In the genomic region with DNA sequence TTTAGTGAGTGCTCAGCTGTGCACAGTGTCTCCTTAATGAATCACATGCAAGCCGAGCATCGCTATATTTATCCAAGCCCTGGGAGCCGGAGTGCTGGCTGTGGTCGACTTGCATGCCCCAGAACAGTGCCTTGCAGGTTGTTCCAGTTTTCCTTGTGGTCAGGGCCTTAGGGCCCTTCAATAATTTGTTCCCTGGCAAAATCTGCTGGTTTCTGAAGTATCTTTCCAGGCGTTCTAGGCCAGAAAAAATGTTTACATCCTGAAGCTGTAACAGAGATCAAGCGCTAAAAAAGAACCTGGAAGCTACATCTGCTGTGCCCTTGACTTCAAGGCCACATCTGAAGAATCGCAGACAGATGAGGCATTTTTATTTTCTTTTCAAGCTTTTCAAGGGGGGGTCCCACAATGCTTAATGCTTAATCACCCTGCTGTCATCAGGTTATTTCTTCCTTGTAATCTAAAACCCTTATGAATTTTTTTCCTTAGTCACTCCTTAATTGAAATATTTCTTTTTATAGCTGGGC, we compare ENCODE assay signal across 12 cellular contexts.
DNase-seq lines count a peak whose midpoint lies in the region; ATAC-seq and TF ChIP-seq lines count a peak whose summit lies in the region.
"Had no signal": no experiment of that assay in that cellular context is flagged by ENCODE, and none has a peak within 500 bp of the region (broad histone marks: within the 10 kb centered on the region; RNA-seq: fewer than 3 reads in every experiment).

No MANE protein-coding gene starts in this region.

- peaks cover 5% of the 10 kb centered on the region for H3F3A ChIP-seq in smooth muscle cell (ENCODE audit: low read depth)

- no peak overlapping the region for H2AFZ ChIP-seq in smooth muscle cell (ENCODE audit: low read depth)

- H3K4me1 ChIP-seq in adipocyte (ENCODE audit: control insufficient read depth, insufficient read depth, low read length) (peaks cover 12% of the 10 kb centered on the region), smooth muscle cell (ENCODE audit: low read depth) (no peaks in the 10 kb centered on the region)
- H3K4me1 ChIP-seq: esophagus muscularis mucosa, lower lobe of right lung had no signal

- no peaks in the 10 kb centered on the region for H4K20me1 ChIP-seq in smooth muscle cell (ENCODE audit: low read depth)

- peaks cover 27 to 31% of the 10 kb centered on the region in 2 donors for H3K4me1 Mint-ChIP-seq in natural killer cell treated with Interleukin-12 subunit alpha and Interleukin-12 subunit beta and Interleukin-15 and Interleukin-18, amount 100 ng/mL, for 72 hours (ENCODE audit: low read depth in 2 of 2)

- no peak overlapping the region for H3K4me3 ChIP-seq in adipocyte (ENCODE audit: low read length)
- H3K4me3 ChIP-seq in fibroblast of villous mesenchyme (ENCODE audit: low read depth, low read length), result no peak overlapping the region
- H3K4me3 ChIP-seq in smooth muscle cell, result no peak overlapping the region
- H3K4me3 ChIP-seq: esophagus muscularis mucosa, lower lobe of right lung had no signal

- no peak overlapping the region for H3K9ac ChIP-seq in adipocyte (ENCODE audit: low read length)
- no peak overlapping the region for H3K9ac ChIP-seq in smooth muscle cell (ENCODE audit: low read depth)

- TF ChIP-seq CTCF in fibroblast of villous mesenchyme (IDR thresholded peaks at IDR 0.05; ENCODE audit: insufficient read depth, low read depth, low read length) (no peak), smooth muscle cell (IDR thresholded peaks at IDR 0.05; ENCODE audit: borderline replicate concordance, insufficient read depth, poor library complexity, severe bottlenecking) (no peak)

- H3K36me3 ChIP-seq in adipocyte (ENCODE audit: control insufficient read depth, insufficient read depth, low read length, severe bottlenecking) (no peaks in the 10 kb centered on the region), smooth muscle cell (ENCODE audit: low read depth) (no peaks in the 10 kb centered on the region)
- H3K36me3 ChIP-seq: esophagus muscularis mucosa had no signal

- H3K27ac Mint-ChIP-seq in natural killer cell treated with Interleukin-12 subunit alpha and Interleukin-12 subunit beta and Interleukin-15 and Interleukin-18, amount 100 ng/mL, for 72 hours, result no peak overlapping the region

- no peaks in the 10 kb centered on the region for H3K9me3 Mint-ChIP-seq in natural killer cell treated with Interleukin-12 subunit alpha and Interleukin-12 subunit beta and Interleukin-15 and Interleukin-18, amount 100 ng/mL, for 72 hours

- no peak overlapping the region for H3K4me3 Mint-ChIP-seq in natural killer cell treated with Interleukin-12 subunit alpha and Interleukin-12 subunit beta and Interleukin-15 and Interleukin-18, amount 100 ng/mL, for 72 hours

- H3K27ac ChIP-seq in smooth muscle cell (ENCODE audit: low read depth), result peak overlapping the region; percentile 24
- H3K27ac ChIP-seq: esophagus muscularis mucosa, lower lobe of right lung had no signal

- 41% methylated on average over 7 of the region's 7 CpGs for WGBS in smooth muscle cell (ENCODE audit: low lambda C conversion rate)

- no peaks in the 10 kb centered on the region for H3K27me3 ChIP-seq in adipocyte (replicated peaks; ENCODE audit: control insufficient read depth, insufficient read depth, low read length)
- H3K27me3 ChIP-seq in smooth muscle cell (ENCODE audit: low read depth), result no peaks in the 10 kb centered on the region
- H3K27me3 ChIP-seq: esophagus muscularis mucosa had no signal

- ATAC-seq in natural killer cell treated with Interleukin-12 subunit alpha and Interleukin-12 subunit beta and Interleukin-15 and Interleukin-18, amount 100 ng/mL, for 72 hours, result no peak
- ATAC-seq in GM18873 (IDR thresholded peaks at IDR 0.05; ENCODE audit: low FRiP score, unreplicated experiment), result no peak
- ATAC-seq: Panc1 had no signal

- H3K27me3 Mint-ChIP-seq in natural killer cell treated with Interleukin-12 subunit alpha and Interleukin-12 subunit beta and Interleukin-15 and Interleukin-18, amount 100 ng/mL, for 72 hours, result no peaks in the 10 kb centered on the region

- H3K9me3 ChIP-seq in adipocyte (ENCODE audit: control insufficient read depth, low read length) (no peaks in the 10 kb centered on the region), smooth muscle cell (replicated peaks; ENCODE audit: low read depth) (no peaks in the 10 kb centered on the region)
- H3K9me3 ChIP-seq: esophagus muscularis mucosa, lower lobe of right lung had no signal

- H3K36me3 Mint-ChIP-seq in natural killer cell treated with Interleukin-12 subunit alpha and Interleukin-12 subunit beta and Interleukin-15 and Interleukin-18, amount 100 ng/mL, for 72 hours, result peaks cover 31% of the 10 kb centered on the region

- no peak overlapping the region for H3K4me2 ChIP-seq in smooth muscle cell

- DNase-seq in NCI-H82 (lab: John Stamatoyannopoulos, UW), result peak; percentile 47
- no peak for DNase-seq in NCI-H82 treated with DMSO at 0.1 percent for 48 hours (lab: John Stamatoyannopoulos, UW; ENCODE audit: unreplicated experiment)
- peak; percentile 67 for DNase-seq in adipocyte (ENCODE audit: low read depth)
- peak; percentile 56 for DNase-seq in fibroblast of villous mesenchyme (ENCODE audit: low read depth)
- DNase-seq in smooth muscle cell (lab: John Stamatoyannopoulos, UW; ENCODE audit: unreplicated experiment), result no peak
- no peak for DNase-seq in natural killer cell treated with Interleukin-12 subunit alpha and Interleukin-12 subunit beta and Interleukin-15 and Interleukin-18, amount 100 ng/mL, for 72 hours (ENCODE audit: low spot score)
- DNase-seq in erythroblast (lab: John Stamatoyannopoulos, UW), result no peak
- DNase-seq: activated CD8-positive, alpha-beta memory T cell treated with anti-CD3 and anti-CD28 coated beads, Interleukin-2, amount 50 U/mL, for 48 hours; lower lobe of right lung had no signal

- H3K79me2 ChIP-seq in smooth muscle cell (ENCODE audit: low read depth), result no peaks in the 10 kb centered on the region

- TF ChIP-seq POLR2A in erythroblast (IDR thresholded peaks at IDR 0.05; ENCODE audit: low read length), result no peak

Comparison
In these comparisons a context has a peak if more than half of its experiments do, and no peak if none do; other contexts are left out.
1. DNase-seq: peak in NCI-H82 (single experiment), adipocyte (single experiment) and fibroblast of villous mesenchyme (single experiment); none in NCI-H82 treated with DMSO at 0.1 percent for 48 hours (single experiment), smooth muscle cell (single experiment), natural killer cell treated with Interleukin-12 subunit alpha and Interleukin-12 subunit beta and Interleukin-15 and Interleukin-18, amount 100 ng/mL, for 72 hours (single experiment) and erythroblast (0 of 2).